Comparison of ENCODE assay signal across 19 cellular contexts in the genomic region with DNA sequence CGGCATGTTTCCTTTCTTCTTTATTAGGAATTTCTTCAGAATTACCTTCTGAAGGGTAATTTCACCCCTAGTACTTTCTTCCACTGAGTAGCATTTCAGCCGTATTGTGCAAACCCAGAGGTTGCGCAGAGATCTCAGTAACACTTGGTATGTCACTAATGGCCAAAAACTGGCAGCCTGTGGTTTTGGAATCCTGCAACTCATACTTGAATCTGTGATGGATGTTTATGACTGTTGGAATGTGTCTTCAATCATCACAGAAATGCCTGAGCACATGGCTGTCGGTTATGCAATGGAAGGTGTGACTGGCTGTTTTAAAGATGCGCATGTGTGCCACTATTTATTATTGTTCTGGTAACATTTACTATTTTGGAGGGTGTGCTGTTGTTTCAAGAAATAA.
A peak's percentile ranks its signal among the peaks of the same experiment; 100 is the strongest.
DNase-seq lines count a peak whose midpoint lies in the region; ATAC-seq and TF ChIP-seq lines count a peak whose summit lies in the region.
"Had no signal": no experiment of that assay in that cellular context is flagged by ENCODE, and none has a peak within 500 bp of the region (broad histone marks: within the 10 kb centered on the region; RNA-seq: fewer than 3 reads in every experiment).

No MANE protein-coding gene starts in this region.

- H3K9me3 ChIP-seq in SK-N-SH (no peaks in the 10 kb centered on the region), SK-N-MC (ENCODE audit: low read depth, low read length) (no peaks in the 10 kb centered on the region), neural progenitor cell (ENCODE audit: low read depth) (peaks cover 6% of the 10 kb centered on the region)
- H3K9me3 ChIP-seq: body of pancreas had no signal

- H3K4me1 Mint-ChIP-seq in glutamatergic neuron (ENCODE audit: low read depth, unreplicated experiment), result peaks cover 30% of the 10 kb centered on the region
- H3K4me1 Mint-ChIP-seq in neural progenitor cell, result peaks cover 31% of the 10 kb centered on the region
- H3K4me1 Mint-ChIP-seq: activated CD4-positive, alpha-beta T cell treated with anti-CD3 and anti-CD28 coated beads, Interleukin-2, amount 10 ng/mL, durations not matched to agents 24 days and 14 days had no signal

- WGBS in SK-N-SH (ENCODE audit: low lambda C conversion rate), result 79% methylated on average over 5 of the region's 5 CpGs

- H3K4me2 ChIP-seq in SK-N-SH, result no peak overlapping the region
- no peak overlapping the region for H3K4me2 ChIP-seq in neural progenitor cell

- H2AFZ ChIP-seq in SK-N-SH (ENCODE audit: low read depth), result no peak overlapping the region
- H2AFZ ChIP-seq in neural progenitor cell (replicated peaks), result no peak overlapping the region

- POLR2A ChIA-PET in SK-N-SH (lab: Yijun Ruan, JAX), result no interaction called here

- TF ChIP-seq CTCF in SK-N-SH (IDR thresholded peaks at IDR 0.05) (no peak), glutamatergic neuron (IDR thresholded peaks at IDR 0.05; ENCODE audit: partially characterized antibody, unreplicated experiment) (no peak), neural progenitor cell (IDR thresholded peaks at IDR 0.05) (no peak)

- H3K79me2 ChIP-seq in SK-N-SH (ENCODE audit: insufficient read depth) (no peaks in the 10 kb centered on the region), neural progenitor cell (ENCODE audit: low read depth) (no peaks in the 10 kb centered on the region)

- H3K36me3 ChIP-seq in SK-N-SH (replicated peaks in 1 of 2; ENCODE audit: control insufficient read depth in 1 of 2, insufficient read depth in 2 of 2, low read length in 1 of 2), result no peaks in the 10 kb centered on the region
- no peaks in the 10 kb centered on the region for H3K36me3 ChIP-seq in SK-N-MC (ENCODE audit: insufficient read depth, low read length)
- H3K36me3 ChIP-seq in neural progenitor cell, result no peaks in the 10 kb centered on the region

- peaks cover 12% of the 10 kb centered on the region for H3F3A ChIP-seq in SK-N-SH (replicated peaks; ENCODE audit: insufficient read depth)
- no peaks in the 10 kb centered on the region for H3F3A ChIP-seq in neural progenitor cell (ENCODE audit: low read depth)

- H3K4me1 ChIP-seq in SK-N-SH (ENCODE audit: control insufficient read depth in 1 of 2, insufficient read depth in 2 of 2, low read depth in 1 of 2, low read length in 1 of 2), result peaks cover 12 to 26% of the 10 kb centered on the region in 2 experiments
- no peaks in the 10 kb centered on the region for H3K4me1 ChIP-seq in neural progenitor cell

- H3K27me3 Mint-ChIP-seq in glutamatergic neuron (ENCODE audit: unreplicated experiment), result no peaks in the 10 kb centered on the region
- H3K27me3 Mint-ChIP-seq in neural progenitor cell (ENCODE audit: insufficient read depth, low read depth), result peaks cover 5% of the 10 kb centered on the region

- no peaks in the 10 kb centered on the region for H3K9me2 ChIP-seq in SK-N-SH

- H3K9me3 Mint-ChIP-seq in glutamatergic neuron (ENCODE audit: unreplicated experiment) (peaks cover 10% of the 10 kb centered on the region), neural progenitor cell (peaks cover 15% of the 10 kb centered on the region)

- peaks cover 18% of the 10 kb centered on the region for H3K36me3 Mint-ChIP-seq in glutamatergic neuron (ENCODE audit: unreplicated experiment)
- H3K36me3 Mint-ChIP-seq in neural progenitor cell, result peaks cover 27% of the 10 kb centered on the region

- DNase-seq in SK-N-SH (no peak), SK-N-MC (ENCODE audit: low read depth, low spot score) (no peak), glutamatergic neuron (no peak), C1 segment of cervical spinal cord (lab: John Stamatoyannopoulos, UW) (no peak), putamen (ENCODE audit: low spot score) (no peak), neural progenitor cell (ENCODE audit: low spot score) (no peak)
- DNase-seq: 8988T; activated CD4-positive, alpha-beta T cell treated with anti-CD3 and anti-CD28 coated beads, Interleukin-2, amount 10 ng/mL, durations not matched to agents 24 days and 14 days; body of pancreas; effector memory CD8-positive, alpha-beta T cell; hypothalamus; left ventricle myocardium superior; MM.1S; NCI-H2227 treated with DMSO at 0.1 percent for 48 hours; nucleus accumbens; stimulated activated CD4-positive, alpha-beta T cell treated with anti-CD3 and anti-CD28 coated beads, Interleukin-12 subunit alpha, Interleukin-12 subunit beta, amount 100 ng/mL, for 4 hours had no signal

- no peak for TF ChIP-seq RAD21 in SK-N-SH (IDR thresholded peaks at IDR 0.05; ENCODE audit: low read length)

- H3K9ac ChIP-seq in SK-N-SH (no peak overlapping the region), SK-N-MC (ENCODE audit: insufficient read length) (no peak overlapping the region), neural progenitor cell (no peak overlapping the region)

- H4K20me1 ChIP-seq in SK-N-SH (ENCODE audit: insufficient read depth), result no peaks in the 10 kb centered on the region
- H4K20me1 ChIP-seq in neural progenitor cell (ENCODE audit: low read depth), result no peaks in the 10 kb centered on the region

- no peak for ATAC-seq in SK-N-SH treated with all-trans-retinoic acid at 6 μM for 48 hours
- ATAC-seq in GM18502 (IDR thresholded peaks at IDR 0.05; ENCODE audit: poor library complexity, unreplicated experiment), result no peak
- ATAC-seq: body of pancreas; effector memory CD8-positive, alpha-beta T cell; left ventricle myocardium superior had no signal

- H3K27ac ChIP-seq in SK-N-SH (ENCODE audit: low read depth in 2 of 2, low read length in 1 of 2) (no peak overlapping the region), SK-N-MC (peak overlapping the region; percentile 8; the same call in 1 of the 2 replicates), neural progenitor cell (no peak overlapping the region)
- H3K27ac ChIP-seq: body of pancreas had no signal

- H3K4me3 Mint-ChIP-seq in glutamatergic neuron (ENCODE audit: unreplicated experiment), result no peak overlapping the region
- H3K4me3 Mint-ChIP-seq in neural progenitor cell, result no peak overlapping the region
- H3K4me3 Mint-ChIP-seq: activated CD4-positive, alpha-beta T cell treated with anti-CD3 and anti-CD28 coated beads, Interleukin-2, amount 10 ng/mL, durations not matched to agents 24 days and 14 days; activated T-helper 1 cell treated with anti-CD3 and anti-CD28 coated beads, Interleukin-12 subunit alpha, Interleukin-12 subunit beta, Interleukin-2, Interleukin-4 antibody, amounts not matched to agents 30 ng/mL and 10 ng/mL and 1 ng/mL, durations not matched to agents 14 hours and 24 hours and 36 hours; effector memory CD8-positive, alpha-beta T cell had no signal

- H3K27me3 ChIP-seq in SK-N-SH (ENCODE audit: insufficient read depth) (no peaks in the 10 kb centered on the region), neural progenitor cell (no peaks in the 10 kb centered on the region)
- H3K27me3 ChIP-seq: body of pancreas had no signal

- CTCF ChIA-PET in SK-N-SH (lab: Yijun Ruan, JAX), result interaction anchor here (1.3 kb wide), 1 partner anchor 224 kb away, joined by 3 read pairs; no protein-coding TSS in a partner anchor

- H3K4me3 ChIP-seq in SK-N-SH (ENCODE audit: low read depth in 2 of 2, low read length in 1 of 2) (no peak overlapping the region), SK-N-MC (no peak overlapping the region), neural progenitor cell (no peak overlapping the region)
- H3K4me3 ChIP-seq: body of pancreas had no signal

- H3K27ac Mint-ChIP-seq in glutamatergic neuron (ENCODE audit: unreplicated experiment), result peak overlapping the region; percentile 96
- no peak overlapping the region for H3K27ac Mint-ChIP-seq in neural progenitor cell
- H3K27ac Mint-ChIP-seq: activated CD4-positive, alpha-beta T cell treated with anti-CD3 and anti-CD28 coated beads, Interleukin-2, amount 10 ng/mL, durations not matched to agents 24 days and 14 days; activated T-helper 1 cell treated with anti-CD3 and anti-CD28 coated beads, Interleukin-12 subunit alpha, Interleukin-12 subunit beta, Interleukin-2, Interleukin-4 antibody, amounts not matched to agents 30 ng/mL and 10 ng/mL and 1 ng/mL, durations not matched to agents 14 hours and 24 hours and 36 hours; effector memory CD8-positive, alpha-beta T cell had no signal

- no peak for TF ChIP-seq EP300 in SK-N-SH (IDR thresholded peaks at IDR 0.05; ENCODE audit: borderline replicate concordance in 1 of 2, low read depth in 1 of 2, low read length in 1 of 2)

TF ChIP-seq in SK-N-SH, 30 proteins besides CTCF, POLR2A, EP300 and RAD21:
- peak; percentile 49 for TF ChIP-seq PBX3 (IDR thresholded peaks at IDR 0.05)
- no peak for TF ChIP-seq SMC3 (IDR thresholded peaks at IDR 0.05; ENCODE audit: low read depth, low read length)

TF ChIP-seq in SK-N-SH treated with all-trans-retinoic acid at 6 μM for 48 hours, 23 proteins besides CTCF, POLR2A, EP300 and RAD21 (continues in another document):
- TF ChIP-seq ARNTL (CRISPR knock-in tag; IDR thresholded peaks at IDR 0.05; ENCODE audit: borderline replicate concordance, low read depth) (no peak), PPARA (CRISPR knock-in tag; IDR thresholded peaks at IDR 0.05; ENCODE audit: borderline replicate concordance) (no peak), TSHZ2 (CRISPR knock-in tag; IDR thresholded peaks at IDR 0.05) (no peak), RARB (CRISPR knock-in tag; IDR thresholded peaks at IDR 0.05) (no peak), ZFP30 (CRISPR knock-in tag; IDR thresholded peaks at IDR 0.05) (no peak), CSDC2 (CRISPR knock-in tag; IDR thresholded peaks at IDR 0.05) (no peak), ESRRG (CRISPR knock-in tag; IDR thresholded peaks at IDR 0.05) (no peak), ZNF565 (CRISPR knock-in tag; conservative IDR thresholded peaks at IDR 0.05; ENCODE audit: low read depth) (no peak), GLIS3 (CRISPR knock-in tag; IDR thresholded peaks at IDR 0.05) (no peak)
